In the genomic region with DNA sequence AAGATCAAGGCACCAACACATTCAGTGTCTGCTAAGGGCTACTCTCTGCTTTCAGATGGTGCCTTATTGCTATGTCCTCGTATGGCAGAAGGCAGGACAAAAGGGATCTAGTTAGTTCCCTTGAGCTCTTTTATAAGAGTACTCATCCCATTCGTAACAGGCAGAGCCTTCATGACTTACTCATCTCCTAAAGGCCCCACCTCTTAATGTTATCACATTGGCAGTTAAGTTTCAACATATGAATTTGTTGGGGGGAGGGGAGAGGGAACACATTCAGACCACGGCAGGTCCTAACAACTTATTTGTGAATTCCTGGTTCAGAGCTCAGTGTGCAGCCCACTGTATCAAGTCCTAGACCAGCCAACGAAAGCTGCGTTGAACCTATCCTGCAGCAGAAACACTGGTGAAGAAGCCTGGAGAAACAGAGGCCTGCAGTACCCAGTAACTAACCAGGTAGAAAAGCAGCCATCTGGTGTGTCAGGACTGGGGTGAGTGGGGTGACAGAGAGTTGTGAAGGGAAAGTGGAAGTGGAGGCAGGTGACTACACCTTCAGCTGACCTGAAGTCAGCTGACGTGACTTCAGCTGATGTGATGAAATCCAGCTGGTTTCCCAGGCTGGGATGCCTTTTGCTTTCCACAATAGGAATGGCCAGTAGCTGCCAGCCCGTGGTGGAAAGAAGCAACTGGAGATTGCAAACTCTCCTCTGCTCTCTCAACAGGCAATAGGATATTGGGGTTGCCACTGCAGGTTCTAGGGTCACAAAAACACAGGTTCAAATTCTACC, we compare ENCODE assay signal across 18 cellular contexts.
DNase-seq lines count a peak whose midpoint lies in the region; ATAC-seq, FAIRE-seq and TF ChIP-seq lines count a peak whose summit lies in the region.
"Had no signal": no experiment of that assay in that cellular context is flagged by ENCODE, and none has a peak within 500 bp of the region (broad histone marks: within the 10 kb centered on the region; RNA-seq: fewer than 3 reads in every experiment).

No MANE protein-coding gene starts in this region.

- H3K4me2 ChIP-seq in neuronal stem cell (ENCODE audit: insufficient read depth, low read length, poor library complexity, severe bottlenecking) = no peak overlapping the region
- H3K4me2 ChIP-seq in osteoblast (ENCODE audit: insufficient read depth, low read length) = no peak overlapping the region

- FAIRE-seq in RCC 7860 (lab: Jason Lieb, UNC) = no peak
- FAIRE-seq: A204.1, pancreas had no signal

- H3K27me3 ChIP-seq in neuronal stem cell (ENCODE audit: control insufficient read depth in 3 of 3, insufficient read depth in 3 of 3, low read depth in 1 of 3, low read length in 3 of 3) = peaks cover 0 to 3% (median 0%) of the 10 kb centered on the region in 3 experiments
- peaks cover 3% of the 10 kb centered on the region for H3K27me3 ChIP-seq in osteoblast (ENCODE audit: insufficient read depth, low read length)
- H3K27me3 ChIP-seq: dorsolateral prefrontal cortex, pancreas, transverse colon had no signal

- no peak overlapping the region for H3K4ac ChIP-seq in neuronal stem cell (ENCODE audit: low read length)

- peak overlapping the region; percentile 20 for H3K18ac ChIP-seq in neuronal stem cell (ENCODE audit: low read length)

- H3K4me3 ChIP-seq in NB4 (ENCODE audit: low read depth, low read length) (no peak overlapping the region), neuronal stem cell (ENCODE audit: low read length in 2 of 2) (no peak overlapping the region), osteoblast (ENCODE audit: insufficient read depth, low read length) (no peak overlapping the region)
- H3K4me3 ChIP-seq: dorsolateral prefrontal cortex, pancreas, transverse colon had no signal

- no peak for ATAC-seq in GM18907 (IDR thresholded peaks at IDR 0.05; ENCODE audit: unreplicated experiment)
- ATAC-seq: left colon had no signal

- peak overlapping the region; percentile 65 for H2AK5ac ChIP-seq in neuronal stem cell (ENCODE audit: low read depth, low read length)

- WGBS in neuronal stem cell (ENCODE audit: extremely low coverage in 2 of 2, insufficient read length in 2 of 2, insufficient replicate concordance in 1 of 2), 2 donors = no CpG with 5 or more reads among the region's 7 CpGs

- H3K36me3 ChIP-seq in neuronal stem cell (replicated peaks in 1 of 2; ENCODE audit: control insufficient read depth in 2 of 2, insufficient read depth in 2 of 2, low read length in 2 of 2) (no peaks in the 10 kb centered on the region), osteoblast (ENCODE audit: insufficient read depth, low read length) (no peaks in the 10 kb centered on the region)
- H3K36me3 ChIP-seq: pancreas, transverse colon had no signal

- H2BK120ac ChIP-seq in neuronal stem cell (ENCODE audit: low read depth, low read length) = no peak overlapping the region

- H2BK12ac ChIP-seq in neuronal stem cell (ENCODE audit: low read length) = no peak overlapping the region

- H2BK5ac ChIP-seq in neuronal stem cell (ENCODE audit: low read length) = no peak overlapping the region

- no peak for TF ChIP-seq POLR2A in NB4 (IDR thresholded peaks at IDR 0.05; ENCODE audit: extremely low read depth, insufficient read length)

- no peak overlapping the region for H3K14ac ChIP-seq in neuronal stem cell (ENCODE audit: low read length)

- H4K8ac ChIP-seq in neuronal stem cell (ENCODE audit: low read depth, low read length) = no peak overlapping the region

- DNase-seq in NCI-H2171 treated with DMSO at 0.1 percent for 48 hours (lab: John Stamatoyannopoulos, UW) (peak; percentile 32), NCI-H2171 (lab: John Stamatoyannopoulos, UW) (no peak), NB4 (ENCODE audit: low read depth) (peak; percentile 18), epithelial cell of prostate (ENCODE audit: low read depth, low spot score) (peak; percentile 74), neuronal stem cell (ENCODE audit: low spot score) (no peak), RCC 7860 (ENCODE audit: low spot score) (no peak), osteoblast (ENCODE audit: insufficient read length, low spot score, missing footprints) (no peak)
- DNase-seq: activated T-cell treated with anti-CD3 and anti-CD28 coated beads for 4 hours, DMS79, dorsolateral prefrontal cortex, KBM-7, left colon, NCI-H1436, NCI-H345, pancreas, transverse colon had no signal

- H3K9me3 ChIP-seq in neuronal stem cell (replicated peaks in 1 of 2; ENCODE audit: control insufficient read depth in 2 of 2, insufficient read depth in 1 of 2, low read depth in 1 of 2, low read length in 2 of 2) (no peaks in the 10 kb centered on the region), osteoblast (ENCODE audit: low read depth, low read length) (no peaks in the 10 kb centered on the region)
- H3K9me3 ChIP-seq: pancreas, transverse colon had no signal

- H4K91ac ChIP-seq in neuronal stem cell (ENCODE audit: low read depth, low read length, poor library complexity) = no peak overlapping the region

- H3K79me2 ChIP-seq in osteoblast (ENCODE audit: insufficient read depth, low read length) = no peaks in the 10 kb centered on the region

- H3K4me1 ChIP-seq in neuronal stem cell (ENCODE audit: control insufficient read depth in 2 of 2, insufficient read depth in 1 of 2, low read depth in 1 of 2, low read length in 2 of 2) = peaks cover 0 to 11% of the 10 kb centered on the region in 2 donors
- H3K4me1 ChIP-seq in osteoblast (ENCODE audit: insufficient read depth, low read length) = no peaks in the 10 kb centered on the region
- H3K4me1 ChIP-seq: pancreas, transverse colon had no signal

- H2AFZ ChIP-seq in neuronal stem cell (ENCODE audit: low read length) (no peak overlapping the region), osteoblast (ENCODE audit: low read length) (no peak overlapping the region)

- no peak overlapping the region for H3K9ac ChIP-seq in neuronal stem cell (ENCODE audit: low read depth, low read length, poor library complexity)

- H4K20me1 ChIP-seq in osteoblast (ENCODE audit: insufficient read depth, low read length) = no peaks in the 10 kb centered on the region

- H3K79me1 ChIP-seq in neuronal stem cell (ENCODE audit: low read depth, low read length) = no peaks in the 10 kb centered on the region

- H3K23ac ChIP-seq in neuronal stem cell (ENCODE audit: low read depth, low read length, poor library complexity) = no peak overlapping the region

- H3K27ac ChIP-seq in epithelial cell of prostate = peak overlapping the region; percentile 57
- H3K27ac ChIP-seq in neuronal stem cell (replicated peaks; ENCODE audit: low read length) = no peak overlapping the region
- H3K27ac ChIP-seq in osteoblast (ENCODE audit: low read depth, low read length) = no peak overlapping the region
- H3K27ac ChIP-seq: dorsolateral prefrontal cortex, pancreas, transverse colon had no signal

- H2BK15ac ChIP-seq in neuronal stem cell (ENCODE audit: low read length) = no peak overlapping the region

- no peak for TF ChIP-seq CTCF in NB4 (IDR thresholded peaks at IDR 0.05; ENCODE audit: low read depth, low read length)
- TF ChIP-seq CTCF in osteoblast (IDR thresholded peaks at IDR 0.05; ENCODE audit: extremely low read depth, low read depth, low read length) = no peak

Comparison
In these comparisons a context has a peak if more than half of its experiments do, and no peak if none do; other contexts are left out.
1. DNase-seq: peak in NCI-H2171 treated with DMSO at 0.1 percent for 48 hours (single experiment), NB4 (single experiment) and epithelial cell of prostate (single experiment); none in NCI-H2171 (single experiment), neuronal stem cell (single experiment), RCC 7860 (single experiment) and osteoblast (single experiment).